In the genomic region with DNA sequence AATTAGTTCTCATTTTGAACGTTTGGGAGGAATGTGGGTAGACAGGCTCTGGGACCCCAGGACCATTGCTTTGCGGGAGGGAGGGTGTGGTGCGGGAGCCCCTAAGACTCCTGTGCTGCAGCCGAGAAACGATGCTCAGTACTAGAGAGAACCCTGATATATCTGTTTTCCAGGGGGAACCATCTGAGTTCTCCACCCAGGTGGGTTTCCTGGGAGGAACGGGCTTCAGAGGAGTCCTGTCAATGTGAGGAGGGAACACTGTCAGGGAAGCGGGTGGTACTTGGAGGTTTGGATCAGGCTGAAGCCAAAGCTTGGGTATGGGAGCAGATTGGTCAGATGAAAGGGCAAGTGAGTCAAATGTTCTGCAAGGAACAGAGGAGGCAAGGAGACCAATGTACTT, we compare ENCODE assay signal across 37 cellular contexts.
"Had no signal": no experiment of that assay in that cellular context is flagged by ENCODE, and none has a peak within 500 bp of the region (broad histone marks: within the 10 kb centered on the region; RNA-seq: fewer than 3 reads in every experiment).

No MANE protein-coding gene starts in this region.

- H3K27me3 ChIP-seq: adrenal gland, ascending aorta, body of pancreas, brain microvascular endothelial cell, breast epithelium, cardiac muscle cell had no signal

- H3K4me1 Mint-ChIP-seq: activated naive CD4-positive, alpha-beta T cell treated with anti-CD3 and anti-CD28 coated beads, Interleukin-2, amount 10 ng/mL, durations not matched to agents 7 days and 5 days; activated naive CD4-positive, alpha-beta T cell treated with anti-CD3 and anti-CD28 coated beads, Interleukin-2, amount 50 U/mL, for 24 hours; activated naive CD8-positive, alpha-beta T cell treated with anti-CD3 and anti-CD28 coated beads, Interleukin-2, amount 10 ng/mL, durations not matched to agents 7 days and 5 days; activated T-helper 17 cell treated with anti-CD3 and anti-CD28 coated beads, Interleukin-2, amount 50 U/mL, for 72 hours; brain; central memory CD8-positive, alpha-beta T cell had no signal

- H3K27ac Mint-ChIP-seq: activated naive CD4-positive, alpha-beta T cell treated with anti-CD3 and anti-CD28 coated beads for 36 hours; activated naive CD4-positive, alpha-beta T cell treated with anti-CD3 and anti-CD28 coated beads, Interleukin-2, amount 10 ng/mL, durations not matched to agents 7 days and 5 days; activated naive CD4-positive, alpha-beta T cell treated with anti-CD3 and anti-CD28 coated beads, Interleukin-2, amount 50 U/mL, for 24 hours; activated naive CD4-positive, alpha-beta T cell treated with anti-CD3 and anti-CD28 coated beads, Interleukin-2, amount 50 U/mL, for 72 hours; activated naive CD8-positive, alpha-beta T cell; activated naive CD8-positive, alpha-beta T cell treated with anti-CD3 and anti-CD28 coated beads for 36 hours; activated naive CD8-positive, alpha-beta T cell treated with anti-CD3 and anti-CD28 coated beads, Interleukin-2, amount 10 ng/mL, durations not matched to agents 7 days and 5 days; activated naive CD8-positive, alpha-beta T cell treated with anti-CD3 and anti-CD28 coated beads, Interleukin-2, amount 50 U/mL, for 24 hours; activated T-cell treated with anti-CD3 and anti-CD28 coated beads, Interleukin-2, amount 50 U/mL, for 24 hours; activated T-cell treated with anti-CD3 and anti-CD28 coated beads, Interleukin-2, amount 50 U/mL, for 72 hours; activated T-helper 1 cell treated with anti-CD3 and anti-CD28 coated beads, Interleukin-12 subunit alpha, Interleukin-12 subunit beta, Interleukin-2, Interleukin-4 antibody, amounts not matched to agents 30 ng/mL and 10 ng/mL and 1 ng/mL, durations not matched to agents 14 hours and 24 hours and 36 hours; activated T-helper 17 cell treated with anti-CD3 and anti-CD28 coated beads, Interleukin-2, amount 50 U/mL, for 72 hours; activated T-helper 2 cell treated with anti-CD3 and anti-CD28 coated beads, Interferon-gamma antibody, Interleukin-2, Interleukin-4, amounts not matched to agents 10 μg/mL and 5 μg/mL and 100 μg/mL, durations not matched to agents 14 hours and 24 hours and 36 hours; brain had no signal

- H3K36me3 Mint-ChIP-seq: activated naive CD4-positive, alpha-beta T cell treated with anti-CD3 and anti-CD28 coated beads, Interleukin-2, amount 10 ng/mL, durations not matched to agents 7 days and 5 days; activated naive CD4-positive, alpha-beta T cell treated with anti-CD3 and anti-CD28 coated beads, Interleukin-2, amount 50 U/mL, for 24 hours; activated naive CD4-positive, alpha-beta T cell treated with anti-CD3 and anti-CD28 coated beads, Interleukin-2, amount 50 U/mL, for 72 hours; activated naive CD8-positive, alpha-beta T cell; activated naive CD8-positive, alpha-beta T cell treated with anti-CD3 and anti-CD28 coated beads, Interleukin-2, amount 10 ng/mL, durations not matched to agents 7 days and 5 days; brain had no signal

- DNase-seq: activated effector memory CD4-positive, alpha-beta T cell treated with anti-CD3 and anti-CD28 coated beads, Interleukin-2, amount 50 U/mL, for 16 hours; activated effector memory CD4-positive, alpha-beta T cell treated with Interleukin-2 at 50 U/mL for 16 hours; activated gamma-delta T cell; activated gamma-delta T cell treated with Interleukin-2 at 50 U/mL for 16 hours; activated naive CD4-positive, alpha-beta T cell; activated naive CD4-positive, alpha-beta T cell treated with anti-CD3 and anti-CD28 coated beads for 36 hours; activated naive CD4-positive, alpha-beta T cell treated with anti-CD3 and anti-CD28 coated beads, Interleukin-2, amount 10 ng/mL, durations not matched to agents 7 days and 5 days; activated naive CD4-positive, alpha-beta T cell treated with anti-CD3 and anti-CD28 coated beads, Interleukin-2, amount 50 U/mL, for 16 hours; activated naive CD4-positive, alpha-beta T cell treated with Interleukin-2 at 50 U/mL for 16 hours; activated naive CD8-positive, alpha-beta T cell treated with anti-CD3 and anti-CD28 coated beads for 36 hours; activated naive CD8-positive, alpha-beta T cell treated with anti-CD3 and anti-CD28 coated beads, Interleukin-2, amount 10 ng/mL, durations not matched to agents 7 days and 5 days; activated naive CD8-positive, alpha-beta T cell treated with anti-CD3 and anti-CD28 coated beads, Interleukin-2, amount 50 U/mL, for 24 hours; activated T-cell treated with anti-CD3 and anti-CD28 coated beads, Interleukin-2, amount 50 U/mL, for 1 hour; activated T-cell treated with anti-CD3 and anti-CD28 coated beads, Interleukin-2, amount 50 U/mL, for 24 hours; activated T-cell treated with anti-CD3 and anti-CD28 coated beads, Interleukin-2, amount 50 U/mL, for 4 hours; activated T-cell treated with anti-CD3 and anti-CD28 coated beads, Interleukin-2, amount 50 U/mL, for 48 hours; activated T-cell treated with anti-CD3 and anti-CD28 coated beads, Interleukin-2, amount 50 U/mL, for 72 hours; adrenal gland; amniotic stem cell; amygdala; anterior cingulate cortex; aorta; body of pancreas; brain microvascular endothelial cell; central memory CD4-positive, alpha-beta T cell; cerebellar nuclear complex had no signal

- H3K4me1 ChIP-seq: adrenal gland, breast epithelium had no signal

- H3K27ac ChIP-seq: adrenal gland, ascending aorta, body of pancreas, brain microvascular endothelial cell, breast epithelium, cardiac muscle cell had no signal

- H3K9me3 ChIP-seq: adrenal gland, ascending aorta, body of pancreas, breast epithelium had no signal

- H3K4me3 ChIP-seq: adrenal gland, ascending aorta, body of pancreas, breast epithelium, cardiac muscle cell had no signal

- H3K27me3 Mint-ChIP-seq: activated naive CD4-positive, alpha-beta T cell treated with anti-CD3 and anti-CD28 coated beads, Interleukin-2, amount 50 U/mL, for 24 hours; activated naive CD8-positive, alpha-beta T cell; activated naive CD8-positive, alpha-beta T cell treated with anti-CD3 and anti-CD28 coated beads for 36 hours; activated naive CD8-positive, alpha-beta T cell treated with anti-CD3 and anti-CD28 coated beads, Interleukin-2, amount 50 U/mL, for 24 hours; activated T-helper 17 cell treated with anti-CD3 and anti-CD28 coated beads, Interleukin-2, amount 50 U/mL, for 72 hours had no signal

- H3K4me3 Mint-ChIP-seq: activated naive CD4-positive, alpha-beta T cell treated with anti-CD3 and anti-CD28 coated beads for 36 hours; activated naive CD4-positive, alpha-beta T cell treated with anti-CD3 and anti-CD28 coated beads, Interleukin-2, amount 10 ng/mL, durations not matched to agents 7 days and 5 days; activated naive CD4-positive, alpha-beta T cell treated with anti-CD3 and anti-CD28 coated beads, Interleukin-2, amount 50 U/mL, for 24 hours; activated naive CD8-positive, alpha-beta T cell; activated naive CD8-positive, alpha-beta T cell treated with anti-CD3 and anti-CD28 coated beads for 36 hours; activated naive CD8-positive, alpha-beta T cell treated with anti-CD3 and anti-CD28 coated beads, Interleukin-2, amount 10 ng/mL, durations not matched to agents 7 days and 5 days; activated naive CD8-positive, alpha-beta T cell treated with anti-CD3 and anti-CD28 coated beads, Interleukin-2, amount 50 U/mL, for 24 hours; activated T-cell treated with anti-CD3 and anti-CD28 coated beads, Interleukin-2, amount 50 U/mL, for 24 hours; activated T-cell treated with anti-CD3 and anti-CD28 coated beads, Interleukin-2, amount 50 U/mL, for 4 hours; activated T-cell treated with anti-CD3 and anti-CD28 coated beads, Interleukin-2, amount 50 U/mL, for 72 hours; activated T-helper 1 cell treated with anti-CD3 and anti-CD28 coated beads, Interleukin-12 subunit alpha, Interleukin-12 subunit beta, Interleukin-2, Interleukin-4 antibody, amounts not matched to agents 30 ng/mL and 10 ng/mL and 1 ng/mL, durations not matched to agents 14 hours and 24 hours and 36 hours; activated T-helper 17 cell treated with anti-CD3 and anti-CD28 coated beads, Interleukin-2, amount 50 U/mL, for 72 hours; brain; central memory CD8-positive, alpha-beta T cell had no signal

- H3K36me3 ChIP-seq: adrenal gland, ascending aorta, brain microvascular endothelial cell, breast epithelium, cardiac muscle cell had no signal

- H3K9me3 Mint-ChIP-seq: activated naive CD4-positive, alpha-beta T cell treated with anti-CD3 and anti-CD28 coated beads for 36 hours; activated naive CD4-positive, alpha-beta T cell treated with anti-CD3 and anti-CD28 coated beads, Interleukin-2, amount 10 ng/mL, durations not matched to agents 7 days and 5 days; activated naive CD4-positive, alpha-beta T cell treated with anti-CD3 and anti-CD28 coated beads, Interleukin-2, amount 50 U/mL, for 24 hours; activated naive CD4-positive, alpha-beta T cell treated with anti-CD3 and anti-CD28 coated beads, Interleukin-2, amount 50 U/mL, for 72 hours; activated naive CD8-positive, alpha-beta T cell treated with anti-CD3 and anti-CD28 coated beads for 36 hours; activated naive CD8-positive, alpha-beta T cell treated with anti-CD3 and anti-CD28 coated beads, Interleukin-2, amount 10 ng/mL, durations not matched to agents 7 days and 5 days; activated naive CD8-positive, alpha-beta T cell treated with anti-CD3 and anti-CD28 coated beads, Interleukin-2, amount 50 U/mL, for 24 hours; activated T-cell treated with anti-CD3 and anti-CD28 coated beads, Interleukin-2, amount 50 U/mL, for 24 hours; activated T-cell treated with anti-CD3 and anti-CD28 coated beads, Interleukin-2, amount 50 U/mL, for 4 hours; activated T-cell treated with anti-CD3 and anti-CD28 coated beads, Interleukin-2, amount 50 U/mL, for 72 hours; activated T-helper 1 cell treated with anti-CD3 and anti-CD28 coated beads, Interleukin-12 subunit alpha, Interleukin-12 subunit beta, Interleukin-2, Interleukin-4 antibody, amounts not matched to agents 30 ng/mL and 10 ng/mL and 1 ng/mL, durations not matched to agents 14 hours and 24 hours and 36 hours; activated T-helper 17 cell treated with anti-CD3 and anti-CD28 coated beads, Interleukin-2, amount 50 U/mL, for 72 hours; activated T-helper 2 cell treated with anti-CD3 and anti-CD28 coated beads, Interferon-gamma antibody, Interleukin-2, Interleukin-4, amounts not matched to agents 10 μg/mL and 5 μg/mL and 100 μg/mL, durations not matched to agents 14 hours and 24 hours and 36 hours; brain; central memory CD8-positive, alpha-beta T cell had no signal

- ATAC-seq: activated naive CD4-positive, alpha-beta T cell treated with anti-CD3 and anti-CD28 coated beads, Interleukin-2, amount 50 U/mL, for 72 hours; activated naive CD8-positive, alpha-beta T cell treated with anti-CD3 and anti-CD28 coated beads, Interleukin-2, amount 50 U/mL, for 24 hours; activated T-cell treated with anti-CD3 and anti-CD28 coated beads, Interleukin-2, amount 50 U/mL, for 4 hours; activated T-cell treated with anti-CD3 and anti-CD28 coated beads, Interleukin-2, amount 50 U/mL, for 72 hours; activated T-helper 17 cell treated with anti-CD3 and anti-CD28 coated beads, Interleukin-2, amount 50 U/mL, for 72 hours; body of pancreas had no signal
